In the genomic region with DNA sequence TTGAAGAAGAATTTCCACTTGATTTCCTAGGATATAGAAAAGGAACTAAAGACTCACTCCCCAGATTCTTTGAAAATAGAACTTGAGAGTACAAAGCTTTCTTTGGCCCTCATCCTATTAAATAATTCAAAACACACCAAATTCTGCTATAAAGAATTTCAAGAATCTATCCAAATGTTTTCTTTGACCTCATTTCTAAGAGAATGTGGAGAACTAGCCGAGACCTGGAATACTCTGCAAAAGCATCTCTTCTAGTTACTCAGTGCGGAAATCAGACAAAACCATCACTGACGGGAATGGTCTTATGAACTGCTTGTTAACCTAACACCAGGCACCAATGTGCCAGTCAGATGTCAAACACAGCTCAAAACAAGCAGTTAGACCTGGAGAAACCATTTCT, we compare ENCODE assay signal across 21 cellular contexts.
"Had no signal": no experiment of that assay in that cellular context is flagged by ENCODE, and none has a peak within 500 bp of the region (broad histone marks: within the 10 kb centered on the region; RNA-seq: fewer than 3 reads in every experiment).

No MANE protein-coding gene starts in this region.

- H3K27me3 Mint-ChIP-seq: dendritic cell treated with granulocyte-macrophage colony-stimulating factor and Interleukin-4, amounts not matched to agents 40 ng/mL and 50 ng/mL, for 4 days had no signal

- H3K9me3 ChIP-seq: left ventricle myocardium inferior, lower lobe of right lung, ovary, right atrium auricular region, suprapubic skin, tibial nerve had no signal

- FAIRE-seq: kidney, small intestine had no signal

- H3K4me3 Mint-ChIP-seq: central memory CD8-positive, alpha-beta T cell; dendritic cell treated with granulocyte-macrophage colony-stimulating factor and Interleukin-4, amounts not matched to agents 40 ng/mL and 50 ng/mL, for 4 days; effector memory CD8-positive, alpha-beta T cell; memory B cell; mesothelial cell of epicardium; natural killer cell; neural crest cell had no signal

- H3K36me3 Mint-ChIP-seq: memory B cell, mesothelial cell of epicardium, natural killer cell had no signal

- ATAC-seq: effector memory CD8-positive, alpha-beta T cell; left cardiac atrium; lower lobe of right lung; natural killer cell had no signal

- H3K9me3 Mint-ChIP-seq: central memory CD8-positive, alpha-beta T cell; dendritic cell treated with granulocyte-macrophage colony-stimulating factor and Interleukin-4, amounts not matched to agents 40 ng/mL and 50 ng/mL, for 4 days; effector memory CD8-positive, alpha-beta T cell; memory B cell; natural killer cell had no signal

- H3K27ac Mint-ChIP-seq: dendritic cell treated with granulocyte-macrophage colony-stimulating factor and Interleukin-4, amounts not matched to agents 40 ng/mL and 50 ng/mL, for 4 days; effector memory CD8-positive, alpha-beta T cell; memory B cell; mesothelial cell of epicardium; natural killer cell had no signal

- H3K27me3 ChIP-seq: hepatocyte, ovary, right atrium auricular region, suprapubic skin, tibial nerve had no signal

- H3K27ac ChIP-seq: hepatocyte, left ventricle myocardium inferior, lower lobe of right lung, ovary, right atrium auricular region, suprapubic skin, tibial nerve had no signal

- DNase-seq: effector memory CD8-positive, alpha-beta T cell; foreskin melanocyte; head of caudate nucleus; kidney; left cardiac atrium; left ventricle myocardium inferior; lower lobe of right lung; natural killer cell; ovary; small intestine; stimulated activated CD4-positive, alpha-beta T cell treated with anti-CD3 and anti-CD28 coated beads, Interleukin-12 subunit alpha, Interleukin-12 subunit beta, amount 100 ng/mL, for 4 hours; stimulated activated naive CD4-positive, alpha-beta T cell had no signal

- H3K4me1 Mint-ChIP-seq: central memory CD8-positive, alpha-beta T cell; memory B cell; natural killer cell; neural crest cell had no signal

- H3K4me3 ChIP-seq: hepatocyte, left ventricle myocardium inferior, lower lobe of right lung, ovary, right atrium auricular region, suprapubic skin, tibial nerve had no signal

- H3K36me3 ChIP-seq: left ventricle myocardium inferior, lower lobe of right lung, ovary, right atrium auricular region, suprapubic skin, tibial nerve had no signal

- H3K4me1 ChIP-seq: left ventricle myocardium inferior, lower lobe of right lung, right atrium auricular region, suprapubic skin, tibial nerve had no signal
